33 cellular contexts compared by ENCODE assay signal in genomic region chr6:68743099-68743498, GRCh38.
"Had no signal": no experiment of that assay in that cellular context is flagged by ENCODE, and none has a peak within 500 bp of the region (broad histone marks: within the 10 kb centered on the region; RNA-seq: fewer than 3 reads in every experiment).

No MANE protein-coding gene starts in this region.

- H3K36me3 ChIP-seq: adrenal gland, brain microvascular endothelial cell, breast epithelium had no signal

- H3K36me3 Mint-ChIP-seq: activated CD4-positive, alpha-beta memory T cell treated with anti-CD3 and anti-CD28 coated beads for 36 hours; activated naive CD4-positive, alpha-beta T cell treated with anti-CD3 and anti-CD28 coated beads, Interleukin-2, amount 50 U/mL, for 72 hours; activated naive CD8-positive, alpha-beta T cell treated with anti-CD3 and anti-CD28 coated beads for 36 hours had no signal

- ATAC-seq: activated CD8-positive, alpha-beta T cell treated with anti-CD3 and anti-CD28 coated beads for 36 hours; activated naive CD4-positive, alpha-beta T cell treated with anti-CD3 and anti-CD28 coated beads, Interleukin-2, amount 50 U/mL, for 72 hours; activated T-helper 17 cell treated with anti-CD3 and anti-CD28 coated beads, Interleukin-2, amount 50 U/mL, for 72 hours; body of pancreas had no signal

- H3K27me3 Mint-ChIP-seq: activated B cell treated with CpG ODN at 0.5 μM for 24 hours; activated CD4-positive, alpha-beta memory T cell treated with anti-CD3 and anti-CD28 coated beads for 36 hours; activated CD4-positive, alpha-beta T cell treated with anti-CD3 and anti-CD28 coated beads, Interleukin-2, amount 10 ng/mL, durations not matched to agents 24 days and 14 days; activated CD8-positive, alpha-beta T cell treated with anti-CD3 and anti-CD28 coated beads for 36 hours; activated naive CD8-positive, alpha-beta T cell treated with anti-CD3 and anti-CD28 coated beads for 36 hours; activated T-helper 17 cell treated with anti-CD3 and anti-CD28 coated beads, Interleukin-2, amount 50 U/mL, for 72 hours had no signal

- H3K4me1 Mint-ChIP-seq: activated B cell treated with CpG ODN at 0.5 μM for 24 hours; activated T-helper 17 cell treated with anti-CD3 and anti-CD28 coated beads, Interleukin-2, amount 50 U/mL, for 72 hours had no signal

- H3K4me1 ChIP-seq: body of pancreas, breast epithelium had no signal

- DNase-seq: activated B cell treated with CpG ODN at 0.5 μM for 24 hours; activated CD4-positive, alpha-beta memory T cell treated with anti-CD3 and anti-CD28 coated beads for 36 hours; activated CD4-positive, alpha-beta T cell treated with anti-CD3 and anti-CD28 coated beads for 4 hours; activated CD4-positive, alpha-beta T cell treated with anti-CD3 and anti-CD28 coated beads, Interleukin-2, amount 10 ng/mL, durations not matched to agents 24 days and 14 days; activated CD4-positive, alpha-beta T cell treated with anti-CD3 and anti-CD28 coated beads, Interleukin-2, amount 50 U/mL, for 1 hour; activated CD4-positive, alpha-beta T cell treated with anti-CD3 and anti-CD28 coated beads, Interleukin-2, amount 50 U/mL, for 4 hours; activated CD4-positive, CD25-positive, alpha-beta regulatory T cell treated with anti-CD3 and anti-CD28 coated beads, Interleukin-2, amount 50 U/mL, for 72 hours; activated CD8-positive, alpha-beta memory T cell treated with anti-CD3 and anti-CD28 coated beads, Interleukin-2, amount 50 U/mL, for 4 hours; activated CD8-positive, alpha-beta T cell treated with anti-CD3 and anti-CD28 coated beads for 36 hours; activated effector memory CD4-positive, alpha-beta T cell treated with anti-CD3 and anti-CD28 coated beads, Interleukin-2, amount 50 U/mL, for 16 hours; activated gamma-delta T cell treated with Interleukin-2 at 50 U/mL for 16 hours; activated naive CD4-positive, alpha-beta T cell; activated naive CD4-positive, alpha-beta T cell treated with anti-CD3 and anti-CD28 coated beads for 36 hours; activated naive CD4-positive, alpha-beta T cell treated with anti-CD3 and anti-CD28 coated beads, Interleukin-2, amount 50 U/mL, for 16 hours; activated naive CD8-positive, alpha-beta T cell treated with anti-CD3 and anti-CD28 coated beads for 36 hours; activated T-cell treated with anti-CD3 and anti-CD28 coated beads for 4 hours; activated T-cell treated with anti-CD3 and anti-CD28 coated beads, Interleukin-2, amount 50 U/mL, for 1 hour; activated T-cell treated with anti-CD3 and anti-CD28 coated beads, Interleukin-2, amount 50 U/mL, for 48 hours; adrenal gland; amniotic stem cell; aorta; body of pancreas; brain microvascular endothelial cell; central memory CD4-positive, alpha-beta T cell; T-helper 2 cell; T-helper 9 cell had no signal

- H3K27me3 ChIP-seq: adrenal gland, body of pancreas, brain microvascular endothelial cell, breast epithelium had no signal

- H3K27ac ChIP-seq: adrenal gland, body of pancreas, brain microvascular endothelial cell, breast epithelium, VCaP had no signal

- H3K4me3 ChIP-seq: adrenal gland, body of pancreas, breast epithelium had no signal

- H3K27ac Mint-ChIP-seq: activated B cell treated with CpG ODN at 0.5 μM for 24 hours; activated CD4-positive, alpha-beta memory T cell treated with anti-CD3 and anti-CD28 coated beads for 36 hours; activated CD4-positive, alpha-beta T cell treated with anti-CD3 and anti-CD28 coated beads, Interleukin-2, amount 10 ng/mL, durations not matched to agents 24 days and 14 days; activated CD8-positive, alpha-beta T cell treated with anti-CD3 and anti-CD28 coated beads for 36 hours; activated naive CD4-positive, alpha-beta T cell treated with anti-CD3 and anti-CD28 coated beads for 36 hours; activated naive CD4-positive, alpha-beta T cell treated with anti-CD3 and anti-CD28 coated beads, Interleukin-2, amount 50 U/mL, for 72 hours; activated naive CD8-positive, alpha-beta T cell treated with anti-CD3 and anti-CD28 coated beads for 36 hours; activated T-helper 1 cell treated with anti-CD3 and anti-CD28 coated beads, Interleukin-12 subunit alpha, Interleukin-12 subunit beta, Interleukin-2, Interleukin-4 antibody, amounts not matched to agents 30 ng/mL and 10 ng/mL and 1 ng/mL, durations not matched to agents 14 hours and 24 hours and 36 hours; activated T-helper 17 cell treated with anti-CD3 and anti-CD28 coated beads, Interleukin-2, amount 50 U/mL, for 72 hours; T-helper 1 cell treated with Interleukin-12 subunit alpha and Interleukin-12 subunit beta and Interleukin-4 antibody, amounts not matched to agents 30 μg/mL and 1 μg/mL, for 36 hours; T-helper 2 cell treated with Interferon-gamma antibody and Interleukin-4, amounts not matched to agents 5 μg/mL and 100 μg/mL, for 36 hours had no signal

- H3K4me3 Mint-ChIP-seq: activated B cell treated with CpG ODN at 0.5 μM for 24 hours; activated CD4-positive, alpha-beta memory T cell treated with anti-CD3 and anti-CD28 coated beads for 36 hours; activated CD4-positive, alpha-beta T cell treated with anti-CD3 and anti-CD28 coated beads, Interleukin-2, amount 10 ng/mL, durations not matched to agents 24 days and 14 days; activated CD8-positive, alpha-beta T cell treated with anti-CD3 and anti-CD28 coated beads for 36 hours; activated naive CD4-positive, alpha-beta T cell treated with anti-CD3 and anti-CD28 coated beads for 36 hours; activated naive CD8-positive, alpha-beta T cell treated with anti-CD3 and anti-CD28 coated beads for 36 hours; activated T-helper 1 cell treated with anti-CD3 and anti-CD28 coated beads, Interleukin-12 subunit alpha, Interleukin-12 subunit beta, Interleukin-2, Interleukin-4 antibody, amounts not matched to agents 30 ng/mL and 10 ng/mL and 1 ng/mL, durations not matched to agents 14 hours and 24 hours and 36 hours; activated T-helper 17 cell treated with anti-CD3 and anti-CD28 coated beads, Interleukin-2, amount 50 U/mL, for 72 hours; T-helper 1 cell treated with Interleukin-12 subunit alpha and Interleukin-12 subunit beta and Interleukin-4 antibody, amounts not matched to agents 30 μg/mL and 1 μg/mL, for 36 hours; T-helper 2 cell treated with Interferon-gamma antibody and Interleukin-4, amounts not matched to agents 5 μg/mL and 100 μg/mL, for 36 hours had no signal

- H3K9me3 Mint-ChIP-seq: activated B cell treated with CpG ODN at 0.5 μM for 24 hours; activated CD4-positive, alpha-beta memory T cell treated with anti-CD3 and anti-CD28 coated beads for 36 hours; activated CD8-positive, alpha-beta T cell treated with anti-CD3 and anti-CD28 coated beads for 36 hours; activated naive CD4-positive, alpha-beta T cell treated with anti-CD3 and anti-CD28 coated beads for 36 hours; activated naive CD8-positive, alpha-beta T cell treated with anti-CD3 and anti-CD28 coated beads for 36 hours; activated T-helper 1 cell treated with anti-CD3 and anti-CD28 coated beads, Interleukin-12 subunit alpha, Interleukin-12 subunit beta, Interleukin-2, Interleukin-4 antibody, amounts not matched to agents 30 ng/mL and 10 ng/mL and 1 ng/mL, durations not matched to agents 14 hours and 24 hours and 36 hours; activated T-helper 17 cell treated with anti-CD3 and anti-CD28 coated beads, Interleukin-2, amount 50 U/mL, for 72 hours; T-helper 1 cell treated with Interleukin-12 subunit alpha and Interleukin-12 subunit beta and Interleukin-4 antibody, amounts not matched to agents 30 μg/mL and 1 μg/mL, for 36 hours; T-helper 2 cell treated with Interferon-gamma antibody and Interleukin-4, amounts not matched to agents 5 μg/mL and 100 μg/mL, for 36 hours had no signal
